In genomic region chr6:34701199-34701598, GRCh38 we compare ENCODE assay signal across 22 cellular contexts.
"Had no signal": no experiment of that assay in that cellular context is flagged by ENCODE, and none has a peak within 500 bp of the region (broad histone marks: within the 10 kb centered on the region; RNA-seq: fewer than 3 reads in every experiment).

No MANE protein-coding gene starts in this region.

- H3K27me3 ChIP-seq: dorsolateral prefrontal cortex, hepatocyte, ovary, stomach, transverse colon had no signal

- H3K4me3 Mint-ChIP-seq: naive thymus-derived CD4-positive, alpha-beta T cell; nephron progenitor cell; stimulated activated effector memory CD8-positive, alpha-beta T cell treated with anti-CD3 and anti-CD28 coated beads, Interleukin-12 subunit alpha, Interleukin-12 subunit beta, amount 100 ng/mL, for 72 hours had no signal

- H3K4me2 ChIP-seq: hepatocyte, smooth muscle cell had no signal

- H3K9me3 Mint-ChIP-seq: nephron progenitor cell; stimulated activated effector memory CD8-positive, alpha-beta T cell treated with anti-CD3 and anti-CD28 coated beads, Interleukin-12 subunit alpha, Interleukin-12 subunit beta, amount 100 ng/mL, for 72 hours had no signal

- H3K27ac ChIP-seq: dorsolateral prefrontal cortex, hepatocyte, ovary, stomach, thoracic aorta, transverse colon had no signal

- H3K9me3 ChIP-seq: ovary, stomach, thoracic aorta, transverse colon had no signal

- H3K36me3 ChIP-seq: ovary, stomach, thoracic aorta, transverse colon had no signal

- H3K27ac Mint-ChIP-seq: naive thymus-derived CD4-positive, alpha-beta T cell; nephron progenitor cell; stimulated activated effector memory CD8-positive, alpha-beta T cell treated with anti-CD3 and anti-CD28 coated beads, Interleukin-12 subunit alpha, Interleukin-12 subunit beta, amount 100 ng/mL, for 72 hours had no signal

- DNase-seq: cortex of kidney; dorsolateral prefrontal cortex; effector CD8-positive, alpha-beta T cell; foreskin melanocyte; kidney; left cardiac atrium; left ventricle myocardium superior; mesendoderm; naive thymus-derived CD4-positive, alpha-beta T cell; nephron progenitor cell; ovary; right cardiac atrium; stimulated activated CD4-positive, alpha-beta T cell treated with anti-CD3 and anti-CD28 coated beads, Interleukin-2, amount 100 ng/mL, for 48 hours; stimulated activated CD8-positive, alpha-beta memory T cell treated with anti-CD3 and anti-CD28 coated beads, Interleukin-4, amount 100 ng/mL, for 48 hours; stomach; substantia nigra; transverse colon had no signal

- H2AFZ ChIP-seq: hepatocyte had no signal

- H3K36me3 Mint-ChIP-seq: naive thymus-derived CD4-positive, alpha-beta T cell had no signal

- H3K4me3 ChIP-seq: dorsolateral prefrontal cortex, hepatocyte, lung, ovary, smooth muscle cell, stomach, thoracic aorta, transverse colon had no signal
